30 cellular contexts compared by ENCODE assay signal in genomic region chr9:135033487-135033886, GRCh38. TPM values are rescaled to one million over a fixed set of nuclear protein-coding genes. Genes with fewer than 3 reads are reported as not detected.
"Had no signal": no experiment of that assay in that cellular context is flagged by ENCODE, and none has a peak within 500 bp of the region (broad histone marks: within the 10 kb centered on the region; RNA-seq: fewer than 3 reads in every experiment).

No MANE protein-coding gene starts in this region.

- H3K36me3 ChIP-seq: adrenal gland, cardiac muscle cell, gastroesophageal sphincter, left lung, stomach, thyroid gland, upper lobe of left lung, vagina had no signal

- FAIRE-seq: endothelial cell of umbilical vein had no signal

- H3K4me1 ChIP-seq: adrenal gland, body of pancreas, gastroesophageal sphincter, left lung, stomach, thyroid gland, upper lobe of left lung, vagina had no signal

- DNase-seq: activated CD4-positive, alpha-beta memory T cell treated with anti-CD3 and anti-CD28 coated beads for 36 hours; activated CD4-positive, alpha-beta T cell treated with anti-CD3 and anti-CD28 coated beads, Interleukin-2, amount 10 ng/mL, durations not matched to agents 24 days and 14 days; activated CD4-positive, CD25-positive, alpha-beta regulatory T cell treated with anti-CD3 and anti-CD28 coated beads, Interleukin-2, amount 50 U/mL, for 72 hours; activated naive CD4-positive, alpha-beta T cell; activated T-cell treated with anti-CD3 and anti-CD28 coated beads, Interleukin-2, amount 50 U/mL, for 4 hours; cortex of kidney; effector memory CD8-positive, alpha-beta T cell; hypothalamus; immature natural killer cell; kidney glomerular epithelial cell; mucosa of descending colon; nucleus accumbens; stimulated activated CD4-positive, alpha-beta T cell treated with anti-CD3 and anti-CD28 coated beads, Interleukin-4, amount 100 ng/mL, for 24 hours; stomach; T-helper 2 cell; thyroid gland had no signal

- H3K27me3 ChIP-seq: adrenal gland, body of pancreas, thyroid gland, upper lobe of left lung, vagina had no signal

- ATAC-seq: activated naive CD4-positive, alpha-beta T cell treated with anti-CD3 and anti-CD28 coated beads, Interleukin-2, amount 50 U/mL, for 72 hours; activated T-cell treated with anti-CD3 and anti-CD28 coated beads, Interleukin-2, amount 50 U/mL, for 4 hours; activated T-helper 17 cell treated with anti-CD3 and anti-CD28 coated beads, Interleukin-2, amount 50 U/mL, for 72 hours; body of pancreas; effector memory CD8-positive, alpha-beta T cell; gastroesophageal sphincter; left lung; mucosa of descending colon; right cardiac atrium; stimulated activated effector memory CD8-positive, alpha-beta T cell treated with anti-CD3 and anti-CD28 coated beads, Interleukin-12 subunit alpha, Interleukin-12 subunit beta, amount 100 ng/mL, for 72 hours had no signal

- H3K9me3 ChIP-seq: adrenal gland, body of pancreas, gastroesophageal sphincter, left lung, mucosa of descending colon, stomach, thyroid gland, upper lobe of left lung, vagina had no signal

- H3K4me3 ChIP-seq: adrenal gland, body of pancreas, cardiac muscle cell, gastroesophageal sphincter, left lung, mucosa of descending colon, skin epidermis, stomach, thyroid gland, upper lobe of left lung, vagina had no signal

- H3K27ac ChIP-seq: adrenal gland, body of pancreas, cardiac muscle cell, gastroesophageal sphincter, left lung, skin epidermis, stomach, thyroid gland, upper lobe of left lung, vagina had no signal

RNA-seq across cellular contexts. Expression of gene OLFM1, which starts 54.0 kb away (rescaled TPM):
- total RNA-seq: activated CD4-positive, alpha-beta memory T cell treated with anti-CD3 and anti-CD28 coated beads for 36 hours; activated naive CD4-positive, alpha-beta T cell treated with anti-CD3 and anti-CD28 coated beads, Interleukin-2, amount 50 U/mL, for 72 hours; myocyte had no signal
